Comparison of ENCODE assay signal across 8 cellular contexts in the genomic region with DNA sequence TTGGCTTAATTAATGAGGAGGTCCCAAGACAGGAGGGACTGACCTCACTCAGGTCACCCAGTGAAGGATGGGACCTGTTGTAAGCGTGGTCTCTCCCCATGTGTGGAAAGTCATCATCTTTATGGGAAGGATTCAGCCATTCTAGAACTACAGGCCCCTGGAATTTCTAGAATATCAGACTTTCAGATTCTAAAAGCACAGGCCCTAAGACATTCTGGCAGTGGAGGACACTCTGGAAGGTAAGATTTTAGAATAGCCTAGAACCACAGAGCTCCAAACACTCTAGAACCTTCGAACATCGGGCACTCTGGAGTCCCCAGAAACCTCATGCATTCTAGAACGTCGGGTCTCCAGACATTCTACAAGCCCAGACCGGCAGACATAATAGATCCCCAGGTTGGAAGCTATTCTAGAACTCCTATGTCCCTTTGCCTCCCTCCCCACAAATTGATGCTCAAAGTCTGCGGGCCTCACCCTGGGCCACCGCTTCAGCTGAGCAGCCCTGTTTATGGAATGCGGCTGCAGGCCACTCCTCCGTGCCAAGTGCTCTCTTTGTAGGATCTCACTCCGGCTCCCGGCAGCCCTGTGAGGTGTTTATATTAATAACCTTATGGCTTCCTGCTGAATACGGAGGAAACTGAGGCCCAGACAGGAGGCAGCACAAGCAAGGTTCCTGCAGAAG. TPM values are rescaled to one million over a fixed set of nuclear protein-coding genes. Genes with fewer than 3 reads are reported as not detected.
DNase-seq lines count a peak whose midpoint lies in the region; ATAC-seq and TF ChIP-seq lines count a peak whose summit lies in the region.

No MANE protein-coding gene starts in this region.

- H3K27ac ChIP-seq in CD4-positive, CD25-positive, alpha-beta regulatory T cell (ENCODE audit: insufficient read depth, low read length, poor library complexity, severe bottlenecking), result no peak overlapping the region
- H3K27ac ChIP-seq in colonic mucosa, result peak overlapping the region; percentile 29

- H3K27me3 Mint-ChIP-seq in CD4-positive, CD25-positive, alpha-beta regulatory T cell, result peaks cover 48% of the 10 kb centered on the region

- no peak for ATAC-seq in CD4-positive, CD25-positive, alpha-beta regulatory T cell (ENCODE audit: low read depth in 2 of 2)
- no peak for ATAC-seq in HG03439 (IDR thresholded peaks at IDR 0.05; ENCODE audit: unreplicated experiment)

- H3K4me1 Mint-ChIP-seq in CD4-positive, CD25-positive, alpha-beta regulatory T cell, result peaks cover 0 to 18% (median 11%) of the 10 kb centered on the region in 4 donors

- H3K36me3 ChIP-seq in CD4-positive, CD25-positive, alpha-beta regulatory T cell (ENCODE audit: control insufficient read depth, insufficient read depth, low read length), result no peaks in the 10 kb centered on the region
- no peaks in the 10 kb centered on the region for H3K36me3 ChIP-seq in colonic mucosa
- no peaks in the 10 kb centered on the region for H3K36me3 ChIP-seq in mucosa of stomach (ENCODE audit: control insufficient read depth, insufficient read depth, low read length)

- peak overlapping the region; percentile 74 to 93 (median 86) for H3K4me3 Mint-ChIP-seq in CD4-positive, CD25-positive, alpha-beta regulatory T cell

- no peaks in the 10 kb centered on the region for H3K9me3 ChIP-seq in CD4-positive, CD25-positive, alpha-beta regulatory T cell (ENCODE audit: control insufficient read depth in 2 of 2, low read length in 2 of 2)
- H3K9me3 ChIP-seq in colonic mucosa (no peaks in the 10 kb centered on the region), mucosa of stomach (ENCODE audit: control insufficient read depth, low read length) (no peaks in the 10 kb centered on the region)

- TF ChIP-seq CTCF in colonic mucosa (IDR thresholded peaks at IDR 0.05), result no peak

- H3K36me3 Mint-ChIP-seq in CD4-positive, CD25-positive, alpha-beta regulatory T cell, result no peaks in the 10 kb centered on the region

- no peak overlapping the region for H3K27ac Mint-ChIP-seq in CD4-positive, CD25-positive, alpha-beta regulatory T cell

- peaks cover 0 to 4% (median 0%) of the 10 kb centered on the region in 7 donors for H3K9me3 Mint-ChIP-seq in CD4-positive, CD25-positive, alpha-beta regulatory T cell

- H3K27me3 ChIP-seq in CD4-positive, CD25-positive, alpha-beta regulatory T cell (ENCODE audit: control insufficient read depth, insufficient read depth, low read length), result no peaks in the 10 kb centered on the region
- H3K27me3 ChIP-seq in colonic mucosa (no peaks in the 10 kb centered on the region), mucosa of stomach (ENCODE audit: control insufficient read depth, insufficient read depth, low read length) (peaks cover 19% of the 10 kb centered on the region)

- intact Hi-C loops in colonic mucosa (cut with DNase I), result no loop called here

- DNase-seq in CD4-positive, CD25-positive, alpha-beta regulatory T cell, result no peak
- DNase-seq in LoVo (ENCODE audit: low spot score) (peak; percentile 56), colonic mucosa (peak; percentile 62), Ammon's horn (ENCODE audit: low spot score) (no peak), GOT3 (lab: John Stamatoyannopoulos, UW) (no peak), hepatic stellate cell (ENCODE audit: low spot score) (no peak)

- H3K9ac ChIP-seq in colonic mucosa (ENCODE audit: low read depth in 2 of 2, low read length in 2 of 2), result peak overlapping the region in 1 of 2 donors; percentile 69
- peak overlapping the region; percentile 65 for H3K9ac ChIP-seq in mucosa of stomach (ENCODE audit: low read length)

- peaks cover 15% of the 10 kb centered on the region for H3K4me1 ChIP-seq in CD4-positive, CD25-positive, alpha-beta regulatory T cell (ENCODE audit: control insufficient read depth, insufficient read depth, low read length, poor library complexity, severe bottlenecking)
- no peaks in the 10 kb centered on the region for H3K4me1 ChIP-seq in colonic mucosa
- peaks cover 6% of the 10 kb centered on the region for H3K4me1 ChIP-seq in mucosa of stomach (ENCODE audit: control insufficient read depth, insufficient read depth, low read length)

- H3K4me3 ChIP-seq in CD4-positive, CD25-positive, alpha-beta regulatory T cell (ENCODE audit: low read depth, low read length), result peak overlapping the region; percentile 51
- peak overlapping the region; percentile 62 for H3K4me3 ChIP-seq in colonic mucosa
- H3K4me3 ChIP-seq in mucosa of stomach (ENCODE audit: low read length), result peak overlapping the region; percentile 60

RNA-seq across cellular contexts. Expression of gene KLK15, which starts 1.9 kb away (rescaled TPM):
- total RNA-seq in CD4-positive, CD25-positive, alpha-beta regulatory T cell, result not detected
- polyA plus RNA-seq in CD4-positive, CD25-positive, alpha-beta regulatory T cell, result not detected
- total RNA-seq in colonic mucosa, result 1 to 10 TPM; 2.9 to 3.6 TPM

RNA-seq across cellular contexts. Expression of gene KLK1, which starts 11.7 kb away (rescaled TPM):
- 0.47 TPM for total RNA-seq in CD4-positive, CD25-positive, alpha-beta regulatory T cell
- polyA plus RNA-seq in CD4-positive, CD25-positive, alpha-beta regulatory T cell, result under 1 TPM in 1 of 4 donors, not detected in 3; 0.48 TPM
- total RNA-seq in colonic mucosa, result 100 to 1,000 TPM; 104 to 130 TPM

RNA-seq across cellular contexts. Expression of gene KLK3, which starts 19.5 kb away (rescaled TPM):
- not detected for total RNA-seq in CD4-positive, CD25-positive, alpha-beta regulatory T cell
- not detected for polyA plus RNA-seq in CD4-positive, CD25-positive, alpha-beta regulatory T cell
- total RNA-seq in colonic mucosa, result 1 to 10 TPM; 2.4 to 2.5 TPM

RNA-seq across cellular contexts. Expression of gene KLK2, which starts 38.0 kb away (rescaled TPM):
- not detected for total RNA-seq in CD4-positive, CD25-positive, alpha-beta regulatory T cell
- not detected for polyA plus RNA-seq in CD4-positive, CD25-positive, alpha-beta regulatory T cell
- not detected for total RNA-seq in colonic mucosa

RNA-seq across cellular contexts. Expression of gene ACP4, which starts 45.0 kb away (rescaled TPM):
- not detected for total RNA-seq in CD4-positive, CD25-positive, alpha-beta regulatory T cell
- polyA plus RNA-seq in CD4-positive, CD25-positive, alpha-beta regulatory T cell, result not detected
- not detected for total RNA-seq in colonic mucosa

Comparison
In these comparisons a context has a peak if more than half of its experiments do, and no peak if none do; other contexts are left out.
1. DNase-seq: peak in LoVo (single experiment) and colonic mucosa (single experiment); none in CD4-positive, CD25-positive, alpha-beta regulatory T cell (0 of 3), Ammon's horn (single experiment), GOT3 (single experiment) and hepatic stellate cell (single experiment).
2. RNA of gene KLK1, which starts 11.7 kb away (total RNA-seq): 104 to 130 TPM in colonic mucosa; 0.47 TPM in CD4-positive, CD25-positive, alpha-beta regulatory T cell (single experiment); every median in the first group is over 10 times any median in the second.
3. Peak in every context shown above with its lines, with median percentiles within 50 percentile points of each other: H3K4me3 ChIP-seq.